20 cellular contexts compared by ENCODE assay signal in genomic region chr2:76763276-76763675, GRCh38.
DNase-seq lines count a peak whose midpoint lies in the region; ATAC-seq and TF ChIP-seq lines count a peak whose summit lies in the region.
"Had no signal": no experiment of that assay in that cellular context is flagged by ENCODE, and none has a peak within 500 bp of the region (broad histone marks: within the 10 kb centered on the region; RNA-seq: fewer than 3 reads in every experiment).

No MANE protein-coding gene starts in this region.

- H3K4me3 ChIP-seq in GM12865 (ENCODE audit: low read depth, low read length) (no peak overlapping the region), SU-DHL-6 (ENCODE audit: insufficient read depth, low read length, poor library complexity, severe bottlenecking) (no peak overlapping the region)
- H3K4me3 ChIP-seq: A549, BLaER1, GM23338 had no signal

- DNase-seq in GM12865 (ENCODE audit: low read depth) (peak; percentile 26), natural killer cell (no peak), midbrain (lab: John Stamatoyannopoulos, UW) (no peak)
- DNase-seq: AML-193; CD4-positive, alpha-beta memory T cell; DMS153; GDM1; HFFc6 had no signal

- no peaks in the 10 kb centered on the region for H3K9me3 ChIP-seq in SU-DHL-6 (ENCODE audit: insufficient read depth, low read length)
- H3K9me3 ChIP-seq: BLaER1 had no signal

- no peak overlapping the region for H3K9ac ChIP-seq in SU-DHL-6 (ENCODE audit: low read length)
- H3K9ac ChIP-seq: BLaER1, KMS-11 had no signal

- ATAC-seq in GM19438 (IDR thresholded peaks at IDR 0.05; ENCODE audit: low read depth, unreplicated experiment) (peak; percentile 33), HG03432 (IDR thresholded peaks at IDR 0.05; ENCODE audit: unreplicated experiment) (peak; percentile 51), GM21423 (IDR thresholded peaks at IDR 0.05; ENCODE audit: unreplicated experiment) (no peak), natural killer cell (no peak)
- ATAC-seq: A549, GM23338, HCT116 had no signal

- no peaks in the 10 kb centered on the region for H4K20me1 ChIP-seq in SU-DHL-6 (ENCODE audit: low read depth, low read length)
- H4K20me1 ChIP-seq: BLaER1 had no signal

- peaks cover 13 to 19% of the 10 kb centered on the region in 2 donors for H3K9me3 Mint-ChIP-seq in natural killer cell
- H3K9me3 Mint-ChIP-seq: GM23338 had no signal

- no peaks in the 10 kb centered on the region for H3K9me2 ChIP-seq in SU-DHL-6 (replicated peaks; ENCODE audit: insufficient read depth, low read length)

- TF ChIP-seq CTCF in GM12865 (IDR thresholded peaks at IDR 0.05; ENCODE audit: insufficient read depth, low read depth, low read length, missing control alignments) (no peak), SU-DHL-6 (IDR thresholded peaks at IDR 0.05; ENCODE audit: insufficient read depth, low read length, poor library complexity, severe bottlenecking) (no peak), natural killer cell (IDR thresholded peaks at IDR 0.05) (no peak)

- H3F3A ChIP-seq in SU-DHL-6 (ENCODE audit: insufficient read depth) = peaks cover 11% of the 10 kb centered on the region

- no peak overlapping the region for H3K27ac ChIP-seq in SU-DHL-6 (ENCODE audit: low read depth, low read length)
- H3K27ac ChIP-seq: 22Rv1, A549, BLaER1, HL-60, KMS-11 had no signal

- peak overlapping the region; percentile 27 for H3K4me2 ChIP-seq in SU-DHL-6 (ENCODE audit: low read depth, low read length, poor library complexity, severe bottlenecking)
- H3K4me2 ChIP-seq: A549, BLaER1, GM23338, KMS-11 had no signal

- no peaks in the 10 kb centered on the region for H3K36me3 ChIP-seq in SU-DHL-6 (ENCODE audit: low read length)
- H3K36me3 ChIP-seq: BLaER1 had no signal

- no peak overlapping the region for H3K4me3 Mint-ChIP-seq in natural killer cell
- H3K4me3 Mint-ChIP-seq: CD14-positive monocyte; CD4-positive, alpha-beta memory T cell; GM23338; HFFc6 had no signal

- intact Hi-C loops in natural killer cell (cut with micrococcal nuclease) = no loop called here

- no peaks in the 10 kb centered on the region for H3K4me1 Mint-ChIP-seq in natural killer cell
- H3K4me1 Mint-ChIP-seq: CD14-positive monocyte; CD4-positive, alpha-beta memory T cell had no signal

- peaks cover 5% of the 10 kb centered on the region for H3K36me3 Mint-ChIP-seq in natural killer cell
- H3K36me3 Mint-ChIP-seq: CD14-positive monocyte; CD4-positive, alpha-beta memory T cell had no signal

- no peak overlapping the region for H3K27ac Mint-ChIP-seq in natural killer cell
- H3K27ac Mint-ChIP-seq: CD14-positive monocyte; CD4-positive, alpha-beta memory T cell; GM23338; HFFc6 had no signal

- H3K27me3 ChIP-seq in SU-DHL-6 (ENCODE audit: low read length) = no peaks in the 10 kb centered on the region
- H3K27me3 ChIP-seq: BLaER1 had no signal

- peak overlapping the region; percentile 65 for H2AFZ ChIP-seq in SU-DHL-6 (ENCODE audit: low read depth, low read length, severe bottlenecking)
- H2AFZ ChIP-seq: GM23338 had no signal

- no peaks in the 10 kb centered on the region for H3K79me2 ChIP-seq in SU-DHL-6 (ENCODE audit: insufficient read depth, low read length)

- H3K27me3 Mint-ChIP-seq in natural killer cell (ENCODE audit: low read depth in 2 of 2) = no peaks in the 10 kb centered on the region
- H3K27me3 Mint-ChIP-seq: CD4-positive, alpha-beta memory T cell had no signal

Comparison
In these comparisons a context has a peak if more than half of its experiments do, and no peak if none do; other contexts are left out.
1. ATAC-seq: peak in GM19438 (single experiment) and HG03432 (single experiment); none in GM21423 (single experiment) and natural killer cell (0 of 3).